ENCODE assay signal across 7 cellular contexts in the genomic region with DNA sequence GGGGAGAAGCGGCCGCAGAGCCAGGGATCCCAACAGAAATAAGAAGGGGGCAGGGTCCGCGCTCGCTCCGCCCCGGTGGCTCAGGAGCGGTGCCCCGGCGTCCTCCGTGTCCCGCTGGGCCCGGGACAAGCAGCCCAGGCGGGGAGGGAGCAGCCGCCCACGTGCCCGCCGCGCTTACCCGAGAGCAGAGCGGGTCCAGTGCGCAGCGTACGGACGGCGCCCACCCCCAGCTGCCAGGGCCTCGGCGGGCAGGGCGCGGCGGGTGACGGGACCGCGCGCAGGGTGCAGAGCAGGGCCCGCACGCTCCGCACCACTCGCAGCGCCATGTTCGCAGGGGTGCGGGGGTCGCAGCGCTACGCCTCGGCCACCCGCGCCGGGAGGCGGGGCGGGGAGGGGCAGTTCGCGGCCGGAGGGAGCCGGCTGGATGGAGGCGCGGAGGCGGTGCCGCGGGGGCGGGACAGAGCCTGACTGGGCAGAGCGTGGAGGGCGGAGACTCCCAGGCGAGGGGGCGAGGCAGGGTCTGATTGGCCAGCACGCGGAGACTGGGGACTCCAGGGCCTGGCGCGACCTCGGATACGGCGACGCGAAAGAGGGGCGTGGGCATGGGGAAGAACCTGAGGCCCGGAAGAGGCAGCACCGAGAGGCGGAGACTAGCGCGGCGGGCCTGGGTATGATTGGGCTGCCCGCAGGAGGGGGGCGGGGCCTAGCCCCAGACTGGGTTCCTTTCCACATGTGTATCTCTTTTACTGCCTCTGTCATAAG. TPM values are rescaled to one million over a fixed set of nuclear protein-coding genes. Genes with fewer than 3 reads are reported as not detected.
DNase-seq lines count a peak whose midpoint lies in the region; ATAC-seq and TF ChIP-seq lines count a peak whose summit lies in the region.

Gene GCSH (minus strand): TSS at position 443 of the 762 bp plus-strand sequence. CDS start 117 bp downstream, at position 326.

- intact Hi-C loops in gastrocnemius medialis (cut with DNase I; ENCODE audit: low total_unique reads) = loop anchor here (1.0 to 2.0 kb wide), 4 partner anchors 19 to 219 kb away; partner anchors contain the start of genes C16orf46, CMC2 and GAN

- H3K27ac ChIP-seq in iPS DF 6.9 (ENCODE audit: low read length) (no peak within 1 kb of the TSS), gastrocnemius medialis (peak within 1 kb of the TSS; percentile 80 to 93 (median 90))

- peak; percentile 95 for ATAC-seq in GM18519 (IDR thresholded peaks at IDR 0.05; ENCODE audit: low FRiP score, unreplicated experiment)
- peak; percentile 98 for ATAC-seq in HG03064 (IDR thresholded peaks at IDR 0.05; ENCODE audit: low read depth, unreplicated experiment)
- peak; percentile 95 for ATAC-seq in gastrocnemius medialis

- H3K9me3 ChIP-seq in iPS DF 6.9 (ENCODE audit: control insufficient read depth, insufficient read depth, low read length) (no peaks in the 10 kb centered on the region), gastrocnemius medialis (no peaks in the 10 kb centered on the region)

- peak within 1 kb of the TSS; percentile 65 for H3K4me3 ChIP-seq in iPS DF 6.9 (ENCODE audit: low read length)
- H3K4me3 ChIP-seq in gastrocnemius medialis = peak within 1 kb of the TSS; percentile 71 to 97 (median 86)

- H3K4me1 ChIP-seq in iPS DF 6.9 (ENCODE audit: control insufficient read depth, insufficient read depth, low read length) (no peaks in the 10 kb centered on the region), gastrocnemius medialis (peaks cover 5 to 7% of the 10 kb centered on the region in 2 donors)

- TF ChIP-seq POLR2A in gastrocnemius medialis (IDR thresholded peaks at IDR 0.05) = peak; percentile 58 to 67

- no peak for TF ChIP-seq CTCF in gastrocnemius medialis (IDR thresholded peaks at IDR 0.05 in 4 of 5, conservative IDR thresholded peaks at IDR 0.05 in 1 of 5)

- no peaks in the 10 kb centered on the region for H3K27me3 ChIP-seq in iPS DF 6.9 (ENCODE audit: control insufficient read depth, insufficient read depth, low read length)
- H3K27me3 ChIP-seq in gastrocnemius medialis = no peaks in the 10 kb centered on the region

- WGBS in iPS DF 6.9 (ENCODE audit: insufficient coverage, insufficient read length) = no CpG with 5 or more reads among the region's 83 CpGs

- in situ Hi-C loops in gastrocnemius medialis (cut with MboI; ENCODE audit: low sequenced_read_pairs in 4 of 4) = loop anchor here in 1 of 4 donors (25.0 kb wide), 1 partner anchor 216 kb away; the partner anchor contains the start of gene GAN

- no peaks in the 10 kb centered on the region for H3K36me3 ChIP-seq in iPS DF 6.9 (ENCODE audit: control insufficient read depth, insufficient read depth, low read length)
- H3K36me3 ChIP-seq in gastrocnemius medialis = no peaks in the 10 kb centered on the region

- DNase-seq in NCI-H2107 treated with DMSO at 0.1 percent for 48 hours (lab: John Stamatoyannopoulos, UW; ENCODE audit: unreplicated experiment) (peak; percentile 93), UCSD-AML1 (lab: John Stamatoyannopoulos, UW; ENCODE audit: unreplicated experiment) (peak; percentile 99), brain pericyte (ENCODE audit: low read depth, low spot score) (peak; percentile 97), iPS DF 6.9 (ENCODE audit: low read depth, low spot score) (peak; percentile 96), gastrocnemius medialis (peak; percentile 99)

RNA-seq across cellular contexts. Expression of gene GCSH, which starts in this region (rescaled TPM):
- 10 to 100 TPM; 18.5 to 40.4 (median 30.9) TPM for total RNA-seq in gastrocnemius medialis
